27 cellular contexts compared by ENCODE assay signal in genomic region chr6:165715428-165715827, GRCh38. TPM values are rescaled to one million over a fixed set of nuclear protein-coding genes. Genes with fewer than 3 reads are reported as not detected.
"Had no signal": no experiment of that assay in that cellular context is flagged by ENCODE, and none has a peak within 500 bp of the region (broad histone marks: within the 10 kb centered on the region; RNA-seq: fewer than 3 reads in every experiment).

No MANE protein-coding gene starts in this region.

- FAIRE-seq: colon, endometrium, endothelial cell of umbilical vein, frontal cortex had no signal

- H3K36me3 ChIP-seq: colonic mucosa, esophagus muscularis mucosa, esophagus squamous epithelium, gastrocnemius medialis, gastroesophageal sphincter, heart left ventricle, heart right ventricle had no signal

- H3K27me3 ChIP-seq: colonic mucosa, esophagus muscularis mucosa, foreskin keratinocyte, gastrocnemius medialis, heart left ventricle had no signal

- H3K27ac ChIP-seq: colonic mucosa, coronary artery, dorsolateral prefrontal cortex, epithelial cell of prostate, esophagus muscularis mucosa, esophagus squamous epithelium, foreskin keratinocyte, gastrocnemius medialis, gastroesophageal sphincter, heart left ventricle, heart right ventricle had no signal

- H3K4me1 ChIP-seq: colonic mucosa, esophagus squamous epithelium, foreskin keratinocyte, gastrocnemius medialis had no signal

- H3K4me3 ChIP-seq: colonic mucosa, coronary artery, dorsolateral prefrontal cortex, esophagus muscularis mucosa, esophagus squamous epithelium, gastrocnemius medialis, gastroesophageal sphincter, heart left ventricle, heart right ventricle had no signal

- ATAC-seq: effector memory CD8-positive, alpha-beta T cell; esophagus mucosa; foreskin keratinocyte; gastrocnemius medialis; gastroesophageal sphincter had no signal

- H3K9me3 ChIP-seq: colonic mucosa, esophagus muscularis mucosa, esophagus squamous epithelium, gastrocnemius medialis, gastroesophageal sphincter, heart left ventricle, heart right ventricle had no signal

- DNase-seq: colonic mucosa; cortex of kidney; dermis blood vessel endothelial cell; dorsolateral prefrontal cortex; effector CD4-positive, alpha-beta T cell; effector CD8-positive, alpha-beta T cell; effector memory CD4-positive, alpha-beta T cell; effector memory CD8-positive, alpha-beta T cell; endodermal cell; erythroblast; esophagus squamous epithelium; foreskin fibroblast; foreskin keratinocyte; foreskin melanocyte; gastrocnemius medialis; head of caudate nucleus; heart left ventricle; heart right ventricle had no signal

RNA-seq across cellular contexts. Expression of gene PDE10A, which starts 52.4 kb away (rescaled TPM):
- total RNA-seq: foreskin keratinocyte had no signal
- polyA plus RNA-seq: foreskin keratinocyte had no signal
